8 cellular contexts compared by ENCODE assay signal in the genomic region with DNA sequence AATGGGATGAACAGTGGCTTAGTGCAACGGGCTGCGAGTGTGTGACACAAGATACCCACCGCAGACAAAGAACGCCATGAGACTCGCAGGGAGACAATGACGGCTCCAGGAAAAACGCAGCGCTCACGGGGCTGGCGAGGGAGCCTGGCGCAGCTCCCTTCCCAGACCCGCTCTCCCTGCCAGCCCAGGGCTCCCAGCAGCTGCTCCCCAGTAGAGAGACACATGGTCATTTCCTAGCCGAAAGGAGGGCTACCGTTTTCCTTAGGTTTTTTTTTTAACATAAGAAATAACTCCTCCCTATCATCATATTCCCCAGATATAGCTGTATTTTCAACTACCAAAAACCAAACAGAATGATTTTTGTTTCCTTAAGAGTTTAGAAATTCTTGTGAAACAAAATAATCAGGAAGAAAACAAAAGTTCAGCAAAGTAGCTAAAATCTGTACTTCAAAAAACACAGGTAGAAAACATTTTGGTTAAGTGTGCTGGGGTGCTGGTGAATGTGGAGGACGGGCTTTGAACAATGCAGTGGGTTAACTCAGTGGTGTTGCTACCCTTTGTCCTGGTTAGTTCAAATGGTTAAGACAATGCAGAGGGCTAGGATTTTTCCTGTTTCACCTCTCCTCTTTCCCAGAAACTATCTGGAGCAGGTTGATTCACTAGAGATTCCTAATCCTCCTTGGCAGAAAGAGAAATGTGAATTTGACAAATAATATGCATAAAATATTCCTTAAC.
DNase-seq lines count a peak whose midpoint lies in the region; ATAC-seq and TF ChIP-seq lines count a peak whose summit lies in the region.

No MANE protein-coding gene starts in this region.

- peak; percentile 41 for DNase-seq in DMS 273 treated with DMSO at 0.1 percent for 48 hours (lab: John Stamatoyannopoulos, UW)
- peak; percentile 20 for DNase-seq in NCI-H748 treated with DMSO at 0.1 percent for 48 hours (lab: John Stamatoyannopoulos, UW)
- peak; percentile 32 to 76 for DNase-seq in foreskin fibroblast
- DNase-seq in omental fat pad (ENCODE audit: low spot score), result no peak
- no peak for DNase-seq in stimulated activated CD4-positive, alpha-beta T cell treated with anti-CD3 and anti-CD28 coated beads, Interleukin-2, amount 100 ng/mL, for 24 hours

- peak overlapping the region; percentile 24 to 45 for H3K4me3 ChIP-seq in foreskin fibroblast (ENCODE audit: low read depth in 1 of 2, low read length in 2 of 2)

- ATAC-seq in omental fat pad (ENCODE audit: low FRiP score), result peak; percentile 83
- ATAC-seq in HG03196 (IDR thresholded peaks at IDR 0.05; ENCODE audit: unreplicated experiment), result no peak
- ATAC-seq in HG03280 (IDR thresholded peaks at IDR 0.05; ENCODE audit: unreplicated experiment), result no peak
- ATAC-seq in GM18511 (IDR thresholded peaks at IDR 0.05; ENCODE audit: unreplicated experiment), result no peak

- TF ChIP-seq CTCF in foreskin fibroblast (IDR thresholded peaks at IDR 0.05; ENCODE audit: low read depth, low read length) (no peak), omental fat pad (IDR thresholded peaks at IDR 0.05) (no peak)

Comparison
In these comparisons a context has a peak if more than half of its experiments do, and no peak if none do; other contexts are left out.
1. DNase-seq: peak in DMS 273 treated with DMSO at 0.1 percent for 48 hours (single experiment), NCI-H748 treated with DMSO at 0.1 percent for 48 hours (single experiment) and foreskin fibroblast (2 of 2); none in omental fat pad (single experiment) and stimulated activated CD4-positive, alpha-beta T cell treated with anti-CD3 and anti-CD28 coated beads, Interleukin-2, amount 100 ng/mL, for 24 hours (0 of 2).